Comparison of ENCODE assay signal across 8 cellular contexts in the genomic region with DNA sequence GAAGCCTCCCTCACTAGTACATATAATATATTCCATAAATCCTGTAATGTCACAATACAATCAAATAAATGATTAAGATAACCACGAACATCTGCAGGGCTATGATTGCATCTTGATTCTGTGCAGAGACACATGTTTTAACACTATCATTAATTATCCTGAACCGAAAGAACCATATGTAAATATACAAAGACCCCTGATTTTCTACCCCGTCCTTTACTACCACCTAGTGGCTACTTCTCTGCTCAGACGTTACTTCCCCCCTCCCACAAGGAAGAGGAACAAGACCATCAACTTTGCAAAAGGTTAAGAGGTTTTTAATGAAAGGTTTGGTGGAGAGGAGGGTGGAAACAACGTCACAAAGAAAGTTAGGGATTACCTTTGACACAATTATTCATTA.
DNase-seq lines count a peak whose midpoint lies in the region; ATAC-seq and TF ChIP-seq lines count a peak whose summit lies in the region.

No MANE protein-coding gene starts in this region.

- H3K27ac Mint-ChIP-seq in Caco-2 (ENCODE audit: unreplicated experiment): no peak overlapping the region

- H2AFZ ChIP-seq in OCI-LY3 (ENCODE audit: low read depth, low read length): no peak overlapping the region

- DNase-seq in Caco-2: peak in 1 of 2 experiments; percentile 16
- DNase-seq in glomerular visceral epithelial cell (ENCODE audit: extremely low spot score): peak; percentile 18
- DNase-seq in stimulated activated CD4-positive, alpha-beta T cell treated with anti-CD3 and anti-CD28 coated beads, Interleukin-4, amount 100 ng/mL, for 4 hours: no peak
- no peak for DNase-seq in midbrain (lab: John Stamatoyannopoulos, UW)

- H3K27ac ChIP-seq in OCI-LY3 (ENCODE audit: low read length): no peak overlapping the region

- intact Hi-C loops in Caco-2 (cut with micrococcal nuclease; ENCODE audit: unreplicated experiment): loop anchor here (1.0 to 5.0 kb wide), 2 partner anchors 57 to 80 kb away; no protein-coding TSS in a partner anchor

- H3K4me1 ChIP-seq in Caco-2: peaks cover 22% of the 10 kb centered on the region
- peaks cover 26% of the 10 kb centered on the region for H3K4me1 ChIP-seq in OCI-LY3 (ENCODE audit: low read length)

- H3K36me3 ChIP-seq in Caco-2 (ENCODE audit: control insufficient read depth, insufficient read depth, low read length): no peaks in the 10 kb centered on the region
- no peaks in the 10 kb centered on the region for H3K36me3 ChIP-seq in OCI-LY3 (replicated peaks; ENCODE audit: low read depth, low read length)

- H4K20me1 ChIP-seq in OCI-LY3 (ENCODE audit: insufficient read depth, low read length): no peaks in the 10 kb centered on the region

- TF ChIP-seq CTCF in Caco-2 (IDR thresholded peaks at IDR 0.05; ENCODE audit: insufficient read depth in 1 of 2, low read depth in 1 of 2, low read length in 1 of 2, severe bottlenecking in 1 of 2, unreplicated experiment in 1 of 2) (peak; percentile 37 to 50), OCI-LY3 (IDR thresholded peaks at IDR 0.05; ENCODE audit: low read depth, low read length) (peak; percentile 79)

- POLR2A ChIA-PET in Caco-2 (lab: Charles Lee): no interaction called here

- no peak overlapping the region for H3K4me3 Mint-ChIP-seq in Caco-2 (ENCODE audit: unreplicated experiment)

- H3K4me3 ChIP-seq in Caco-2 (ENCODE audit: low read depth, low read length) (no peak overlapping the region), OCI-LY3 (ENCODE audit: low read length) (peak overlapping the region; percentile 54)

- BruUV-seq in Caco-2 (replicated peaks; lab: Mats Ljungman, UMichigan): no TSS peak

- H3K4me2 ChIP-seq in OCI-LY3 (ENCODE audit: low read length): peak overlapping the region; percentile 62

- no peak overlapping the region for H3K9ac ChIP-seq in OCI-LY3 (ENCODE audit: low read length)

- no peaks in the 10 kb centered on the region for H3K9me3 Mint-ChIP-seq in Caco-2 (ENCODE audit: unreplicated experiment)

- peaks cover 4% of the 10 kb centered on the region for H3K4me1 Mint-ChIP-seq in Caco-2 (ENCODE audit: low read depth, unreplicated experiment)

- H3K36me3 Mint-ChIP-seq in Caco-2 (ENCODE audit: insufficient read depth, unreplicated experiment): no peaks in the 10 kb centered on the region

- H3K9me3 ChIP-seq in Caco-2 (no peaks in the 10 kb centered on the region), OCI-LY3 (ENCODE audit: insufficient read depth, low read length) (no peaks in the 10 kb centered on the region)

- H3K79me2 ChIP-seq in OCI-LY3 (ENCODE audit: low read length): no peaks in the 10 kb centered on the region

- H3K27me3 ChIP-seq in Caco-2 (replicated peaks; ENCODE audit: control insufficient read depth, insufficient read depth, low read length): no peaks in the 10 kb centered on the region
- H3K27me3 ChIP-seq in OCI-LY3 (ENCODE audit: low read depth, low read length): no peaks in the 10 kb centered on the region

- ATAC-seq in GM19043 (IDR thresholded peaks at IDR 0.05; ENCODE audit: low read depth, unreplicated experiment): peak; percentile 42
- ATAC-seq in GM21367 (IDR thresholded peaks at IDR 0.05; ENCODE audit: unreplicated experiment): no peak
- ATAC-seq in HG03159 (IDR thresholded peaks at IDR 0.05; ENCODE audit: unreplicated experiment): no peak

- CTCF ChIA-PET in Caco-2 (lab: Charles Lee): interaction anchor here (0.6 kb wide), 1 partner anchor 80 kb away, joined by 5 read pairs; no protein-coding TSS in a partner anchor

- H3K27me3 Mint-ChIP-seq in Caco-2 (ENCODE audit: insufficient read depth, unreplicated experiment): no peaks in the 10 kb centered on the region
